In genomic region chr15:90028376-90028775, GRCh38 we compare ENCODE assay signal across 2 cellular contexts.
TF ChIP-seq lines count a peak whose summit lies in the region.

No MANE protein-coding gene starts in this region.

TF ChIP-seq in IMR-90, 13 proteins besides CTCF, POLR2A, EP300 and RAD21:
- TF ChIP-seq RFX5 (IDR thresholded peaks at IDR 0.05; ENCODE audit: low read depth, low read length) (no peak), USF2 (IDR thresholded peaks at IDR 0.05; ENCODE audit: low read depth, low read length) (no peak), BHLHE40 (IDR thresholded peaks at IDR 0.05; ENCODE audit: low read depth, low read length) (no peak), MAFK (IDR thresholded peaks at IDR 0.05; ENCODE audit: low read depth, low read length) (no peak), CHD1 (IDR thresholded peaks at IDR 0.05; ENCODE audit: low read depth, low read length) (no peak), SMC3 (IDR thresholded peaks at IDR 0.05; ENCODE audit: low read depth, low read length) (no peak), MAZ (IDR thresholded peaks at IDR 0.05; ENCODE audit: borderline replicate concordance, low read depth, low read length) (no peak), ELK1 (IDR thresholded peaks at IDR 0.05; ENCODE audit: borderline replicate concordance, low read depth, low read length) (no peak), MXI1 (IDR thresholded peaks at IDR 0.05; ENCODE audit: borderline replicate concordance, low read depth, low read length) (no peak), CEBPB (IDR thresholded peaks at IDR 0.05; ENCODE audit: low read depth, low read length) (no peak), NFE2L2 (IDR thresholded peaks at IDR 0.05; ENCODE audit: low read depth, low read length) (no peak), FOS (IDR thresholded peaks at IDR 0.05; ENCODE audit: low read depth, low read length) (no peak), RCOR1 (IDR thresholded peaks at IDR 0.05; ENCODE audit: insufficient replicate concordance, low read length) (no peak)

TF ChIP-seq in endothelial cell of umbilical vein, 7 proteins besides CTCF, POLR2A, EP300 and RAD21:
- TF ChIP-seq JUN (IDR thresholded peaks at IDR 0.05; ENCODE audit: borderline replicate concordance, insufficient read depth, insufficient read length, low read depth), result no peak
- no peak for TF ChIP-seq EZH2 (IDR thresholded peaks at IDR 0.05; ENCODE audit: borderline replicate concordance, low read depth, low read length, severe bottlenecking)
- TF ChIP-seq MAX (IDR thresholded peaks at IDR 0.05; ENCODE audit: insufficient read depth, insufficient read length), result no peak
- TF ChIP-seq POLR2AphosphoS5 (IDR thresholded peaks at IDR 0.05; ENCODE audit: insufficient read depth, low read depth, low read length), result no peak
- TF ChIP-seq FOS (IDR thresholded peaks at IDR 0.05; ENCODE audit: borderline replicate concordance, insufficient read depth, low read length), result no peak
- TF ChIP-seq MYC (IDR thresholded peaks at IDR 0.05; ENCODE audit: low read depth, low read length), result no peak
